In genomic region chr4:6019316-6020263, GRCh38 we compare ENCODE assay signal across 1 cellular context.
TF ChIP-seq lines count a peak whose summit lies in the region.

No MANE protein-coding gene starts in this region.

TF ChIP-seq in H1, 55 proteins besides CTCF, POLR2A, EP300 and RAD21 (continued from another document):
- TF ChIP-seq MAFK (IDR thresholded peaks at IDR 0.05; ENCODE audit: low read depth, low read length) (no peak), SUZ12 (IDR thresholded peaks at IDR 0.05; ENCODE audit: low read length) (no peak), CREB1 (IDR thresholded peaks at IDR 0.05) (no peak; the same call in 1 of the 2 replicates)
